In the genomic region with DNA sequence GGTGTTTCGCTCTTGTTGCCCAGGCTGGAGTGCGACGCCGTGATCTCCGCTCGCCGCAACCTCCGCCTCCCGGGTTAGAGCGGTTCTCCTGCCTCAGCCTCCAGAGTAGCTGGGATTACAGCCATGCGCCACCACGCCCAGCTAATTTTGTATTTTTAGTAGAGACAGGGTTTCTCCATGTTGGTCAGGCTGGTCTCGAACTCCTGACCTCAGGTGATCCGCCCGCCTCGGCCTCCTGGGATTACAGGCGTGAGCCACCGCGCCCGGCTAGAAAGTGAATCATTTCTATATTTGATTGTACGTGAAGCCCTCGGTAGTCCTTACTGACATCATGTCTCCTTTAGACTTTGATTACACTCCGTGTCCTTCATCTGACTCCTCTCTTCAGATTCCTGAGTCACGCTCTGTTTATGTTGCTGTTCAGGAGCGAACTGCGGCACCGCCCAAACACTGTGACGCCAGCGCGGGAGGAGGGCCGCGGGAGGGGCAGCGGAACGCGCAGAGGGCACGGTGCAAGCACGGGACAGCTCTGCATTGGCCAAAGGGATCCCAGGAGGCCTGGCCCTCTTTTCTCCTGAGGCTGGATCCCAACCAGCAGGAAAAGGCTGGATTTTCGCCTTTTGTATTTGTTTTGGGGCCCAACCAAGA, we compare ENCODE assay signal across 1 cellular context.
TF ChIP-seq lines count a peak whose summit lies in the region.

No MANE protein-coding gene starts in this region.

TF ChIP-seq in HEK293, 187 proteins besides CTCF, POLR2A, EP300 and RAD21 (continued from another document):
- peak; percentile 82; the same call in 1 of the 2 replicates for TF ChIP-seq ZNF501 (tag by site-specific recombination; IDR thresholded peaks at IDR 0.05)
- TF ChIP-seq OSR2 (tag by site-specific recombination; IDR thresholded peaks at IDR 0.05): peak; percentile 93
- TF ChIP-seq SCRT1 (tag by site-specific recombination; IDR thresholded peaks at IDR 0.05; ENCODE audit: borderline replicate concordance): no peak
- peak; percentile 50; the same call in 1 of the 2 replicates for TF ChIP-seq ZSCAN30 (tag by site-specific recombination; IDR thresholded peaks at IDR 0.05)
- TF ChIP-seq ZNF629 (tag by site-specific recombination; IDR thresholded peaks at IDR 0.05): peak; percentile 98
- no peak for TF ChIP-seq ZNF621 (tag by site-specific recombination; IDR thresholded peaks at IDR 0.05)
- peak; percentile 22; the same call in 1 of the 2 replicates for TF ChIP-seq ZNF202 (tag by site-specific recombination; IDR thresholded peaks at IDR 0.05; ENCODE audit: borderline replicate concordance)
- TF ChIP-seq HOXA7 (CRISPR knock-in tag; IDR thresholded peaks at IDR 0.05; ENCODE audit: borderline replicate concordance): no peak
- no peak for TF ChIP-seq ZNF48 (tag by site-specific recombination; IDR thresholded peaks at IDR 0.05)
- TF ChIP-seq ZNF37A (tag by site-specific recombination; IDR thresholded peaks at IDR 0.05): no peak
- peak; percentile 71; the same call in 1 of the 2 replicates for TF ChIP-seq SP3 (tag by site-specific recombination; IDR thresholded peaks at IDR 0.05)
- peak; percentile 99 for TF ChIP-seq ZNF366 (tag by site-specific recombination; conservative IDR thresholded peaks at IDR 0.05)
- TF ChIP-seq ZNF391 (tag by site-specific recombination; IDR thresholded peaks at IDR 0.05; ENCODE audit: borderline replicate concordance, low read depth): peak; percentile 56; the same call in 1 of the 2 replicates
- TF ChIP-seq, protein P1, sequence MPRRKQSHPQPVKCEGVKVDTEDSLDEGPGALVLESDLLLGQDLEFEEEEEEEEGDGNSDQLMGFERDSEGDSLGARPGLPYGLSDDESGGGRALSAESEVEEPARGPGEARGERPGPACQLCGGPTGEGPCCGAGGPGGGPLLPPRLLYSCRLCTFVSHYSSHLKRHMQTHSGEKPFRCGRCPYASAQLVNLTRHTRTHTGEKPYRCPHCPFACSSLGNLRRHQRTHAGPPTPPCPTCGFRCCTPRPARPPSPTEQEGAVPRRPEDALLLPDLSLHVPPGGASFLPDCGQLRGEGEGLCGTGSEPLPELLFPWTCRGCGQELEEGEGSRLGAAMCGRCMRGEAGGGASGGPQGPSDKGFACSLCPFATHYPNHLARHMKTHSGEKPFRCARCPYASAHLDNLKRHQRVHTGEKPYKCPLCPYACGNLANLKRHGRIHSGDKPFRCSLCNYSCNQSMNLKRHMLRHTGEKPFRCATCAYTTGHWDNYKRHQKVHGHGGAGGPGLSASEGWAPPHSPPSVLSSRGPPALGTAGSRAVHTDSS (tag by site-specific recombination; IDR thresholded peaks at IDR 0.05): peak; percentile 87
- peak; percentile 80; the same call in 1 of the 2 replicates for TF ChIP-seq ZNF610 (tag by site-specific recombination; IDR thresholded peaks at IDR 0.05; ENCODE audit: borderline replicate concordance)
- TF ChIP-seq, protein P2, sequence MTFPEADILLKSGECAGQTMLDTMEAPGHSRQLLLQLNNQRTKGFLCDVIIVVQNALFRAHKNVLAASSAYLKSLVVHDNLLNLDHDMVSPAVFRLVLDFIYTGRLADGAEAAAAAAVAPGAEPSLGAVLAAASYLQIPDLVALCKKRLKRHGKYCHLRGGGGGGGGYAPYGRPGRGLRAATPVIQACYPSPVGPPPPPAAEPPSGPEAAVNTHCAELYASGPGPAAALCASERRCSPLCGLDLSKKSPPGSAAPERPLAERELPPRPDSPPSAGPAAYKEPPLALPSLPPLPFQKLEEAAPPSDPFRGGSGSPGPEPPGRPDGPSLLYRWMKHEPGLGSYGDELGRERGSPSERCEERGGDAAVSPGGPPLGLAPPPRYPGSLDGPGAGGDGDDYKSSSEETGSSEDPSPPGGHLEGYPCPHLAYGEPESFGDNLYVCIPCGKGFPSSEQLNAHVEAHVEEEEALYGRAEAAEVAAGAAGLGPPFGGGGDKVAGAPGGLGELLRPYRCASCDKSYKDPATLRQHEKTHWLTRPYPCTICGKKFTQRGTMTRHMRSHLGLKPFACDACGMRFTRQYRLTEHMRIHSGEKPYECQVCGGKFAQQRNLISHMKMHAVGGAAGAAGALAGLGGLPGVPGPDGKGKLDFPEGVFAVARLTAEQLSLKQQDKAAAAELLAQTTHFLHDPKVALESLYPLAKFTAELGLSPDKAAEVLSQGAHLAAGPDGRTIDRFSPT (tag by site-specific recombination; IDR thresholded peaks at IDR 0.05): peak; percentile 97
- peak; percentile 65 for TF ChIP-seq ZFP37 (tag by site-specific recombination; IDR thresholded peaks at IDR 0.05)
- TF ChIP-seq ZNF600 (tag by site-specific recombination; IDR thresholded peaks at IDR 0.05): peak; percentile 99
- TF ChIP-seq BCL11A (tag by site-specific recombination; IDR thresholded peaks at IDR 0.05; ENCODE audit: low read depth): peak; percentile 97
- TF ChIP-seq GLIS2 (tag by site-specific recombination; IDR thresholded peaks at IDR 0.05): no peak
- TF ChIP-seq, protein P3, sequence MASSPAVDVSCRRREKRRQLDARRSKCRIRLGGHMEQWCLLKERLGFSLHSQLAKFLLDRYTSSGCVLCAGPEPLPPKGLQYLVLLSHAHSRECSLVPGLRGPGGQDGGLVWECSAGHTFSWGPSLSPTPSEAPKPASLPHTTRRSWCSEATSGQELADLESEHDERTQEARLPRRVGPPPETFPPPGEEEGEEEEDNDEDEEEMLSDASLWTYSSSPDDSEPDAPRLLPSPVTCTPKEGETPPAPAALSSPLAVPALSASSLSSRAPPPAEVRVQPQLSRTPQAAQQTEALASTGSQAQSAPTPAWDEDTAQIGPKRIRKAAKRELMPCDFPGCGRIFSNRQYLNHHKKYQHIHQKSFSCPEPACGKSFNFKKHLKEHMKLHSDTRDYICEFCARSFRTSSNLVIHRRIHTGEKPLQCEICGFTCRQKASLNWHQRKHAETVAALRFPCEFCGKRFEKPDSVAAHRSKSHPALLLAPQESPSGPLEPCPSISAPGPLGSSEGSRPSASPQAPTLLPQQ (tag by site-specific recombination; IDR thresholded peaks at IDR 0.05): peak; percentile 66
- TF ChIP-seq ZNF626 (tag by site-specific recombination; IDR thresholded peaks at IDR 0.05): no peak
- peak; percentile 97 for TF ChIP-seq IKZF3 (tag by site-specific recombination; IDR thresholded peaks at IDR 0.05)
- peak; percentile 79 for TF ChIP-seq ZBTB8A (tag by site-specific recombination; IDR thresholded peaks at IDR 0.05)
- TF ChIP-seq SP7 (tag by site-specific recombination; IDR thresholded peaks at IDR 0.05): peak; percentile 95
- TF ChIP-seq ZBTB17 (tag by site-specific recombination; IDR thresholded peaks at IDR 0.05): peak; percentile 98
- TF ChIP-seq ZNF792 (tag by site-specific recombination; IDR thresholded peaks at IDR 0.05): peak; percentile 87; the same call in 1 of the 2 replicates
- peak; percentile 86 for TF ChIP-seq SP2 (tag by site-specific recombination; IDR thresholded peaks at IDR 0.05)
- peak; percentile 98 for TF ChIP-seq ZEB2 (tag by site-specific recombination; IDR thresholded peaks at IDR 0.05)
- TF ChIP-seq ZNF404 (tag by site-specific recombination; IDR thresholded peaks at IDR 0.05): no peak
- no peak for TF ChIP-seq HOXC10 (CRISPR knock-in tag; IDR thresholded peaks at IDR 0.05)
- peak; percentile 70; the same call in 1 of the 2 replicates for TF ChIP-seq FEZF1 (tag by site-specific recombination; IDR thresholded peaks at IDR 0.05)
- peak; percentile 89 for TF ChIP-seq ZNF324 (tag by site-specific recombination; IDR thresholded peaks at IDR 0.05)
- TF ChIP-seq, protein P4, sequence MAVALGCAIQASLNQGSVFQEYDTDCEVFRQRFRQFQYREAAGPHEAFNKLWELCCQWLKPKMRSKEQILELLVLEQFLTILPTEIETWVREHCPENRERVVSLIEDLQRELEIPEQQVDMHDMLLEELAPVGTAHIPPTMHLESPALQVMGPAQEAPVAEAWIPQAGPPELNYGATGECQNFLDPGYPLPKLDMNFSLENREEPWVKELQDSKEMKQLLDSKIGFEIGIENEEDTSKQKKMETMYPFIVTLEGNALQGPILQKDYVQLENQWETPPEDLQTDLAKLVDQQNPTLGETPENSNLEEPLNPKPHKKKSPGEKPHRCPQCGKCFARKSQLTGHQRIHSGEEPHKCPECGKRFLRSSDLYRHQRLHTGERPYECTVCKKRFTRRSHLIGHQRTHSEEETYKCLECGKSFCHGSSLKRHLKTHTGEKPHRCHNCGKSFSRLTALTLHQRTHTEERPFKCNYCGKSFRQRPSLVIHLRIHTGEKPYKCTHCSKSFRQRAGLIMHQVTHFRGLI (tag by site-specific recombination; IDR thresholded peaks at IDR 0.05): 0 out of 2 replicates have a peak, but pooled peaks have one; percentile 12
- TF ChIP-seq GFI1B (tag by site-specific recombination; IDR thresholded peaks at IDR 0.05): 0 out of 2 replicates have a peak, but pooled peaks have one; percentile 56
- TF ChIP-seq ZNF175 (tag by site-specific recombination; IDR thresholded peaks at IDR 0.05): no peak
- peak; percentile 29; the same call in 1 of the 2 replicates for TF ChIP-seq KLF16 (tag by site-specific recombination; IDR thresholded peaks at IDR 0.05)
- TF ChIP-seq ZNF558 (tag by site-specific recombination; IDR thresholded peaks at IDR 0.05): peak; percentile 82
- peak; percentile 50; the same call in 1 of the 2 replicates for TF ChIP-seq SCRT2 (tag by site-specific recombination; IDR thresholded peaks at IDR 0.05)
- TF ChIP-seq ZBTB7A (tag by site-specific recombination; IDR thresholded peaks at IDR 0.05; ENCODE audit: low read depth): peak; percentile 81; the same call in 1 of the 2 replicates
- TF ChIP-seq, protein P5, sequence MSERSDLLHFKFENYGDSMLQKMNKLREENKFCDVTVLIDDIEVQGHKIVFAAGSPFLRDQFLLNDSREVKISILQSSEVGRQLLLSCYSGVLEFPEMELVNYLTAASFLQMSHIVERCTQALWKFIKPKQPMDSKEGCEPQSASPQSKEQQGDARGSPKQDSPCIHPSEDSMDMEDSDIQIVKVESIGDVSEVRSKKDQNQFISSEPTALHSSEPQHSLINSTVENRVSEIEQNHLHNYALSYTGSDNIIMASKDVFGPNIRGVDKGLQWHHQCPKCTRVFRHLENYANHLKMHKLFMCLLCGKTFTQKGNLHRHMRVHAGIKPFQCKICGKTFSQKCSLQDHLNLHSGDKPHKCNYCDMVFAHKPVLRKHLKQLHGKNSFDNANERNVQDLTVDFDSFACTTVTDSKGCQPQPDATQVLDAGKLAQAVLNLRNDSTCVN (tag by site-specific recombination; optimal IDR thresholded peaks at IDR 0.05): peak; percentile 77
- TF ChIP-seq, protein P6, sequence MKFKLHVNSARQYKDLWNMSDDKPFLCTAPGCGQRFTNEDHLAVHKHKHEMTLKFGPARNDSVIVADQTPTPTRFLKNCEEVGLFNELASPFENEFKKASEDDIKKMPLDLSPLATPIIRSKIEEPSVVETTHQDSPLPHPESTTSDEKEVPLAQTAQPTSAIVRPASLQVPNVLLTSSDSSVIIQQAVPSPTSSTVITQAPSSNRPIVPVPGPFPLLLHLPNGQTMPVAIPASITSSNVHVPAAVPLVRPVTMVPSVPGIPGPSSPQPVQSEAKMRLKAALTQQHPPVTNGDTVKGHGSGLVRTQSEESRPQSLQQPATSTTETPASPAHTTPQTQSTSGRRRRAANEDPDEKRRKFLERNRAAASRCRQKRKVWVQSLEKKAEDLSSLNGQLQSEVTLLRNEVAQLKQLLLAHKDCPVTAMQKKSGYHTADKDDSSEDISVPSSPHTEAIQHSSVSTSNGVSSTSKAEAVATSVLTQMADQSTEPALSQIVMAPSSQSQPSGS (tag by site-specific recombination; IDR thresholded peaks at IDR 0.05; ENCODE audit: low read depth): peak; percentile 85
- peak; percentile 44; the same call in 1 of the 2 replicates for TF ChIP-seq ZBTB20 (tag by site-specific recombination; IDR thresholded peaks at IDR 0.05)
- TF ChIP-seq, protein P7, sequence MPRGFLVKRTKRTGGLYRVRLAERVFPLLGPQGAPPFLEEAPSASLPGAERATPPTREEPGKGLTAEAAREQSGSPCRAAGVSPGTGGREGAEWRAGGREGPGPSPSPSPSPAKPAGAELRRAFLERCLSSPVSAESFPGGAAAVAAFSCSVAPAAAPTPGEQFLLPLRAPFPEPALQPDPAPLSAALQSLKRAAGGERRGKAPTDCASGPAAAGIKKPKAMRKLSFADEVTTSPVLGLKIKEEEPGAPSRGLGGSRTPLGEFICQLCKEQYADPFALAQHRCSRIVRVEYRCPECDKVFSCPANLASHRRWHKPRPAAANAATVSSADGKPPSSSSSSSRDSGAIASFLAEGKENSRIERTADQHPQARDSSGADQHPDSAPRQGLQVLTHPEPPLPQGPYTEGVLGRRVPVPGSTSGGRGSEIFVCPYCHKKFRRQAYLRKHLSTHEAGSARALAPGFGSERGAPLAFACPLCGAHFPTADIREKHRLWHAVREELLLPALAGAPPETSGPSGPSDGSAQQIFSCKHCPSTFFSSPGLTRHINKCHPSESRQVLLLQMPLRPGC (tag by site-specific recombination; IDR thresholded peaks at IDR 0.05): peak; percentile 89
- peak; percentile 97 for TF ChIP-seq ZNF24 (tag by site-specific recombination; IDR thresholded peaks at IDR 0.05)
- TF ChIP-seq ZNF677 (tag by site-specific recombination; IDR thresholded peaks at IDR 0.05): no peak
- peak; percentile 97 for TF ChIP-seq ZBTB21 (tag by site-specific recombination; IDR thresholded peaks at IDR 0.05)
- no peak for TF ChIP-seq TCF7L2 (IDR thresholded peaks at IDR 0.05; ENCODE audit: borderline replicate concordance, low read depth, low read length)
- TF ChIP-seq, protein P8, sequence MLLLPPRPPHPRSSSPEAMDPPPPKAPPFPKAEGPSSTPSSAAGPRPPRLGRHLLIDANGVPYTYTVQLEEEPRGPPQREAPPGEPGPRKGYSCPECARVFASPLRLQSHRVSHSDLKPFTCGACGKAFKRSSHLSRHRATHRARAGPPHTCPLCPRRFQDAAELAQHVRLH (tag by site-specific recombination; IDR thresholded peaks at IDR 0.05): peak; percentile 72
